Comparison of ENCODE assay signal across 1 cellular context in genomic region chr16:88792078-88792550, GRCh38.
TF ChIP-seq lines count a peak whose summit lies in the region.

No MANE protein-coding gene starts in this region.

TF ChIP-seq in K562, 482 proteins besides CTCF, POLR2A, EP300 and RAD21:
- no peak for TF ChIP-seq MCM2 (IDR thresholded peaks at IDR 0.05; ENCODE audit: low read depth)
- 0 out of 2 replicates have a peak, but pooled peaks have one; percentile 17 for TF ChIP-seq EGR1 (conservative IDR thresholded peaks at IDR 0.05)
